20 cellular contexts compared by ENCODE assay signal in genomic region chr22:28771195-28771791, GRCh38. TPM values are rescaled to one million over a fixed set of nuclear protein-coding genes. Genes with fewer than 3 reads are reported as not detected.
DNase-seq lines count a peak whose midpoint lies in the region; ATAC-seq and TF ChIP-seq lines count a peak whose summit lies in the region.
"Had no signal": no experiment of that assay in that cellular context is flagged by ENCODE, and none has a peak within 500 bp of the region (broad histone marks: within the 10 kb centered on the region; RNA-seq: fewer than 3 reads in every experiment).

No MANE protein-coding gene starts in this region.

- H3K27ac ChIP-seq in CD4-positive, alpha-beta T cell (ENCODE audit: low read depth, low read length), result no peak overlapping the region
- no peak overlapping the region for H3K27ac ChIP-seq in SJCRH30
- H3K27ac ChIP-seq: Peyer's patch had no signal

- H3K27ac Mint-ChIP-seq in CD4-positive, alpha-beta T cell, result no peak overlapping the region
- H3K27ac Mint-ChIP-seq: activated naive CD4-positive, alpha-beta T cell treated with anti-CD3 and anti-CD28 coated beads for 36 hours had no signal

- in situ Hi-C loops in G401 (cut with HindIII; ENCODE audit: low sequenced_read_pairs), result no loop called here

- H3K36me3 Mint-ChIP-seq in CD4-positive, alpha-beta T cell (ENCODE audit: low read depth), result peaks cover 26% of the 10 kb centered on the region

- H3K4me1 ChIP-seq in SJCRH30, result no peaks in the 10 kb centered on the region

- peak overlapping the region; percentile 39 for H3K4me3 Mint-ChIP-seq in CD4-positive, alpha-beta T cell
- H3K4me3 Mint-ChIP-seq: activated naive CD4-positive, alpha-beta T cell treated with anti-CD3 and anti-CD28 coated beads for 36 hours had no signal

- POLR2A ChIA-PET in CD4-positive, alpha-beta T cell (lab: Charles Lee), result interaction anchor here (5.1 kb wide), 1 partner anchor 29 kb away, joined by 50 read pairs; the partner anchor contains the start of gene XBP1

- no peaks in the 10 kb centered on the region for H3K9me3 Mint-ChIP-seq in CD4-positive, alpha-beta T cell
- H3K9me3 Mint-ChIP-seq: activated naive CD4-positive, alpha-beta T cell treated with anti-CD3 and anti-CD28 coated beads for 36 hours; CD8-positive, alpha-beta memory T cell had no signal

- H3K36me3 ChIP-seq in SJCRH30, result peaks cover 6% of the 10 kb centered on the region; the same call in 1 of the 2 replicates

- intact Hi-C loops in CD4-positive, alpha-beta T cell (cut with DNase I, micrococcal nuclease), result loop anchor here in 1 of 2 experiments (10.0 kb wide), 1 partner anchor 856 kb away; the partner anchor contains the start of gene PITPNB

- H3K27me3 Mint-ChIP-seq in CD4-positive, alpha-beta T cell, result no peaks in the 10 kb centered on the region
- H3K27me3 Mint-ChIP-seq: CD8-positive, alpha-beta memory T cell had no signal

- CTCF ChIA-PET in CD4-positive, alpha-beta T cell (lab: Charles Lee), result interaction anchor here (1.0 kb wide), 1 partner anchor 31 kb away, joined by 3 read pairs; no protein-coding TSS in a partner anchor

- no peaks in the 10 kb centered on the region for H3K9me3 ChIP-seq in CD4-positive, alpha-beta T cell (ENCODE audit: control insufficient read depth, low read length)
- 0 out of 2 replicates have a peak, but pooled peaks cover 3% of the 10 kb centered on the region for H3K9me3 ChIP-seq in SJCRH30 (replicated peaks)
- H3K9me3 ChIP-seq: body of pancreas, Peyer's patch, psoas muscle, suprapubic skin had no signal

- no peaks in the 10 kb centered on the region for H3K27me3 ChIP-seq in CD4-positive, alpha-beta T cell (ENCODE audit: control insufficient read depth, insufficient read depth, low read length)
- no peaks in the 10 kb centered on the region for H3K27me3 ChIP-seq in SJCRH30
- H3K27me3 ChIP-seq: body of pancreas, Peyer's patch, suprapubic skin had no signal

- no peak for ATAC-seq in CD4-positive, alpha-beta T cell (ENCODE audit: poor library complexity)
- ATAC-seq in left lobe of liver (peak; percentile 53), HG03097 (IDR thresholded peaks at IDR 0.05; ENCODE audit: low FRiP score, unreplicated experiment) (no peak)
- ATAC-seq: activated CD4-positive, CD25-positive, alpha-beta regulatory T cell treated with anti-CD3 and anti-CD28 coated beads, Interleukin-2, amount 50 U/mL, for 24 hours; body of pancreas; left colon; psoas muscle had no signal

- peaks cover 26% of the 10 kb centered on the region for H3K4me1 Mint-ChIP-seq in CD4-positive, alpha-beta T cell (ENCODE audit: low read depth)

- TF ChIP-seq CTCF in CD4-positive, alpha-beta T cell (IDR thresholded peaks at IDR 0.05), result no peak

- no peak for DNase-seq in CD4-positive, alpha-beta T cell
- DNase-seq in NCI-H1105 (lab: John Stamatoyannopoulos, UW), result peak; percentile 81
- peak in 1 of 2 experiments; percentile 19 for DNase-seq in SJCRH30
- DNase-seq in left lobe of liver (ENCODE audit: low spot score), result peak; percentile 74
- no peak for DNase-seq in G401 (ENCODE audit: low spot score)
- no peak for DNase-seq in ureter (ENCODE audit: low spot score)
- no peak for DNase-seq in GM19240 (ENCODE audit: insufficient read length, low spot score)
- DNase-seq: activated naive CD4-positive, alpha-beta T cell treated with anti-CD3 and anti-CD28 coated beads for 36 hours; CD8-positive, alpha-beta memory T cell; dermis blood vessel endothelial cell; hypothalamus; left colon; NCI-H510A treated with DMSO at 0.1 percent for 48 hours; Peyer's patch; psoas muscle; T-helper 1 cell had no signal

- H3K4me3 ChIP-seq in SJCRH30, result 0 out of 2 replicates have a peak overlapping the region, but pooled peaks have one; percentile 13
- H3K4me3 ChIP-seq: body of pancreas had no signal

RNA-seq across cellular contexts. Expression of gene CCDC117, which starts 1.2 kb away (rescaled TPM):
- 10 to 100 TPM; 14.2 to 16.1 TPM for total RNA-seq in CD4-positive, alpha-beta T cell
- total RNA-seq in SJCRH30 (2014; rRNA removed; shearing (Covaris generic)), result 43.9 and 44.7 TPM in 2 replicates
- total RNA-seq in left lobe of liver (27.6 TPM), ureter (12.2 TPM)
- total RNA-seq in G401 (2014; rRNA removed; shearing (Covaris generic)), result 46.4 and 49.5 TPM in 2 replicates

RNA-seq across cellular contexts. Expression of gene XBP1, which starts 29.1 kb away (rescaled TPM):
- 100 to 1,000 TPM; 180 to 190 TPM for total RNA-seq in CD4-positive, alpha-beta T cell
- total RNA-seq in SJCRH30 (2014; rRNA removed; shearing (Covaris generic)), result 71.6 and 80.2 TPM in 2 replicates
- 389 TPM for total RNA-seq in left lobe of liver
- 107 and 124 TPM in 2 replicates for total RNA-seq in G401 (2014; rRNA removed; shearing (Covaris generic))
- 262 TPM for total RNA-seq in ureter

RNA-seq across cellular contexts. Expression of gene HSCB, which starts 29.5 kb away (rescaled TPM):
- 1 to 10 TPM; 3.4 to 3.7 TPM for total RNA-seq in CD4-positive, alpha-beta T cell
- 10.0 and 10.3 TPM in 2 replicates for total RNA-seq in SJCRH30 (2014; rRNA removed; shearing (Covaris generic))
- total RNA-seq in left lobe of liver (11.6 TPM), ureter (17.3 TPM)
- 33.2 and 38.1 TPM in 2 replicates for total RNA-seq in G401 (2014; rRNA removed; shearing (Covaris generic))

RNA-seq across cellular contexts. Expression of gene CHEK2, which starts 29.7 kb away (rescaled TPM):
- 1 to 10 TPM; 2.6 to 4.0 TPM for total RNA-seq in CD4-positive, alpha-beta T cell
- total RNA-seq in SJCRH30 (2014; rRNA removed; shearing (Covaris generic)), result 37.4 and 43.2 TPM in 2 replicates
- total RNA-seq in left lobe of liver (2.7 TPM), ureter (8.4 TPM)
- total RNA-seq in G401 (2014; rRNA removed; shearing (Covaris generic)), result 48.6 and 53.9 TPM in 2 replicates

Comparison
In these comparisons a context has a peak if more than half of its experiments do, and no peak if none do; other contexts are left out.
1. DNase-seq: peak in NCI-H1105 (single experiment) and left lobe of liver (single experiment); none in CD4-positive, alpha-beta T cell (0 of 10), G401 (single experiment), ureter (single experiment) and GM19240 (single experiment).